In genomic region chr19:19900574-19901444, GRCh38 we compare ENCODE assay signal across 1 cellular context.
TF ChIP-seq lines count a peak whose summit lies in the region.

Gene ZNF93 (plus strand): TSS chr19:19900946. CDS start chr19:19901089, 143 bp downstream.

TF ChIP-seq in H1, 55 proteins besides CTCF, POLR2A, EP300 and RAD21 (continued from another document):
- TF ChIP-seq JUN (IDR thresholded peaks at IDR 0.05; ENCODE audit: low read depth, low read length): no peak
- peak; percentile 52; the same call in 1 of the 2 replicates for TF ChIP-seq CHD2 (IDR thresholded peaks at IDR 0.05; ENCODE audit: low read length)
- TF ChIP-seq EGR1 (IDR thresholded peaks at IDR 0.05; ENCODE audit: borderline replicate concordance, low read depth, low read length): no peak
- peak; percentile 79 for TF ChIP-seq USF2 (IDR thresholded peaks at IDR 0.05; ENCODE audit: low read length)
- no peak for TF ChIP-seq NRF1 (IDR thresholded peaks at IDR 0.05; ENCODE audit: low read depth, low read length)
- TF ChIP-seq POU5F1 (IDR thresholded peaks at IDR 0.05; ENCODE audit: low read depth, low read length): no peak
- no peak for TF ChIP-seq EZH2 (IDR thresholded peaks at IDR 0.05; ENCODE audit: low read depth, low read length, severe bottlenecking)
- no peak for TF ChIP-seq ASH2L (IDR thresholded peaks at IDR 0.05; ENCODE audit: low read length)
- TF ChIP-seq TAF1 (IDR thresholded peaks at IDR 0.05; ENCODE audit: low read depth, low read length): peak; percentile 99
- TF ChIP-seq CBX8 (IDR thresholded peaks at IDR 0.05; ENCODE audit: borderline replicate concordance, low read depth, low read length): no peak
- no peak for TF ChIP-seq RXRA (IDR thresholded peaks at IDR 0.05; ENCODE audit: insufficient read depth, low read depth, low read length)
- TF ChIP-seq CTBP2 (IDR thresholded peaks at IDR 0.05; ENCODE audit: borderline replicate concordance, insufficient read depth, insufficient read length, low read length): no peak
- no peak for TF ChIP-seq SRF (IDR thresholded peaks at IDR 0.05; ENCODE audit: low read depth, low read length)
- TF ChIP-seq BRCA1 (IDR thresholded peaks at IDR 0.05; ENCODE audit: low read depth, low read length): no peak
- TF ChIP-seq PHF8 (conservative IDR thresholded peaks at IDR 0.05; ENCODE audit: low read depth, low read length): peak; percentile 80
- no peak for TF ChIP-seq CHD7 (IDR thresholded peaks at IDR 0.05; ENCODE audit: insufficient replicate concordance, low read length)
- no peak for TF ChIP-seq MAFK (IDR thresholded peaks at IDR 0.05; ENCODE audit: low read depth, low read length)
- peak; percentile 95 for TF ChIP-seq TBP (IDR thresholded peaks at IDR 0.05; ENCODE audit: low read depth, low read length)
- TF ChIP-seq JUND (IDR thresholded peaks at IDR 0.05; ENCODE audit: low read length): 0 out of 2 replicates have a peak, but pooled peaks have one; percentile 4
- no peak for TF ChIP-seq KDM5A (IDR thresholded peaks at IDR 0.05; ENCODE audit: low read length)
- peak; percentile 18 to 27; a peak in 1 of 4 replicates for TF ChIP-seq SIN3A (conservative IDR thresholded peaks at IDR 0.05 in 1 of 2, IDR thresholded peaks at IDR 0.05 in 1 of 2; ENCODE audit: low read depth in 1 of 2, low read length in 2 of 2)
- TF ChIP-seq SIRT6 (IDR thresholded peaks at IDR 0.05; ENCODE audit: low read length): no peak
- TF ChIP-seq TCF12 (IDR thresholded peaks at IDR 0.05; ENCODE audit: low read depth, low read length): 0 out of 2 replicates have a peak, but pooled peaks have one; percentile 23
- peak; percentile 96 for TF ChIP-seq TAF7 (optimal IDR thresholded peaks at IDR 0.05; ENCODE audit: borderline replicate concordance, low read depth, low read length)
- TF ChIP-seq SAP30 (IDR thresholded peaks at IDR 0.05; ENCODE audit: insufficient read depth, insufficient replicate concordance, low read length): no peak
- TF ChIP-seq FOSL1 (IDR thresholded peaks at IDR 0.05; ENCODE audit: insufficient read depth, low read depth, low read length): no peak
- no peak for TF ChIP-seq HDAC2 (IDR thresholded peaks at IDR 0.05; ENCODE audit: borderline replicate concordance in 1 of 2, low read depth in 2 of 2, low read length in 2 of 2)
- TF ChIP-seq BACH1 (IDR thresholded peaks at IDR 0.05; ENCODE audit: low read length): no peak
- no peak for TF ChIP-seq RFX5 (IDR thresholded peaks at IDR 0.05; ENCODE audit: borderline replicate concordance, low read depth, low read length)
- no peak for TF ChIP-seq BCL11A (IDR thresholded peaks at IDR 0.05; ENCODE audit: low read depth in 2 of 2, low read length in 2 of 2)
- no peak for TF ChIP-seq MAX (IDR thresholded peaks at IDR 0.05)
- TF ChIP-seq POLR2AphosphoS5 (IDR thresholded peaks at IDR 0.05; ENCODE audit: low read depth, low read length): peak; percentile 94
- TF ChIP-seq CBX5 (IDR thresholded peaks at IDR 0.05; ENCODE audit: low read depth, low read length): no peak
- TF ChIP-seq E2F6 (IDR thresholded peaks at IDR 0.05): 0 out of 2 replicates have a peak, but pooled peaks have one; percentile 11
- peak; percentile 91 for TF ChIP-seq YY1 (IDR thresholded peaks at IDR 0.05; ENCODE audit: low read depth, low read length)
- peak; percentile 40; the same call in 1 of the 2 replicates for TF ChIP-seq SP4 (IDR thresholded peaks at IDR 0.05; ENCODE audit: low read length)
- no peak for TF ChIP-seq SUZ12 (IDR thresholded peaks at IDR 0.05; ENCODE audit: low read length)
- TF ChIP-seq KDM1A (IDR thresholded peaks at IDR 0.05; ENCODE audit: borderline replicate concordance, low read length): no peak
- 0 out of 2 replicates have a peak, but pooled peaks have one; percentile 21 for TF ChIP-seq GABPA (IDR thresholded peaks at IDR 0.05; ENCODE audit: borderline replicate concordance, insufficient read depth, low read length)
- TF ChIP-seq ATF3 (IDR thresholded peaks at IDR 0.05; ENCODE audit: insufficient read depth, low read depth, low read length): no peak
- no peak for TF ChIP-seq ZNF274 (IDR thresholded peaks at IDR 0.05; ENCODE audit: borderline replicate concordance, extremely low read depth, low read length)
- TF ChIP-seq ATF2 (IDR thresholded peaks at IDR 0.05; ENCODE audit: low read length): no peak; the same call in 1 of the 2 replicates
- TF ChIP-seq TEAD4 (IDR thresholded peaks at IDR 0.05; ENCODE audit: low read depth, low read length): no peak
- TF ChIP-seq SP2 (IDR thresholded peaks at IDR 0.05; ENCODE audit: low read length): peak; percentile 37; the same call in 1 of the 2 replicates
